Comparison of ENCODE assay signal across 8 cellular contexts in the genomic region with DNA sequence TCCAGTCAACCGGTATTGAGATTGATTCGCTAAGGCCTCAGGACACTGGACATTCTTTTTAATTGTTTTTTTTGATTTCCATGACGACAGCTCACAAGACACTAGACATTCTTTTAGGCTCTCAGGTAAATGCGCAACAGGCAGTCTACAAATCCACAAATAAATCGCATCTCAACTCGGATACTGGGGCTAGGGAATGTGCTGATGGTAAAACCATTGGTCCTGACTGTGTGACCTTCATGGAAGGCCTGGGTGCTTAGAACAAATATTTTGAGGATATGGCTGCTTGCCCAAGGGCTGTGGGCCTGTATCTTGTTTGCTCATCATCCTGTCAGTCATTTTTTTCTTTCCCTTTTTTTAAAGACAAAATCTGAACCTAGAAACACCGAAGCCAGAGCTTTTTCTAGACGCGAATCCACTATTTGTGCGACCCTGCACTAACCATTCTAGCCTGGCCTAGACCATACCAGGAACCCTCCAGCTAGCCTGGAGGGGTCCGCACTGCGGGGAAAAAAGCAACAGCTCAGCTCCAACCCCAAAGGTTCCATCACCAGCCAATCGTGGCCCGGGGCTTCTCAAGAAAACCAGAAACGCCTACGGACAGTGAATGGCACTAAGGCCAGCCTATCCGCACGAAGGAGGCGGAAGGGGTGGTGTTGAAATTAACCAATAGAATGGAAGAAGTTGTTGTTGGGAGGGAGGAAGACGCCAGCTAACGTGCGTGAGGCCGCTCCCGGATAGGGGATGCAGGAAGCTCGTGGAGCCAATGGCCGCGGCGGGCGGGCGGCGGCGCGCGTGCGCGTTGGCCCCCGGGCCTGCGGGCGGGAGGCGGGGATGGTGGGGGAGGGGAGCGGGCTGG. TPM values are rescaled to one million over a fixed set of nuclear protein-coding genes. Genes with fewer than 3 reads are reported as not detected.
DNase-seq lines count a peak whose midpoint lies in the region; ATAC-seq and TF ChIP-seq lines count a peak whose summit lies in the region.

No MANE protein-coding gene starts in this region.

- H3K9me2 ChIP-seq in SK-N-SH = no peaks in the 10 kb centered on the region

- no peak; the same call in 1 of the 2 replicates for TF ChIP-seq RAD21 in SK-N-SH (IDR thresholded peaks at IDR 0.05; ENCODE audit: low read length)

- H3K9me3 ChIP-seq in SK-N-SH = no peaks in the 10 kb centered on the region

- peaks cover 19 to 32% of the 10 kb centered on the region in 2 experiments for H3K36me3 ChIP-seq in SK-N-SH (replicated peaks in 1 of 2; ENCODE audit: control insufficient read depth in 1 of 2, insufficient read depth in 2 of 2, low read length in 1 of 2)

- DNase-seq in GM10248 (ENCODE audit: extremely low spot score) = peak; percentile 98
- peak; percentile 97 for DNase-seq in NCI-H1092 (lab: John Stamatoyannopoulos, UW)
- peak; percentile 98 for DNase-seq in SK-N-SH
- DNase-seq in activated naive CD4-positive, alpha-beta T cell treated with anti-CD3 and anti-CD28 coated beads, Interleukin-2, amount 50 U/mL, for 72 hours (ENCODE audit: low spot score in 2 of 2) = peak; percentile 97 to 99
- DNase-seq in glomerular endothelial cell (ENCODE audit: extremely low read depth, low read depth, low spot score) = peak; percentile 99
- DNase-seq in occipital lobe (lab: John Stamatoyannopoulos, UW) = peak; percentile 99

- ATAC-seq in HG02610 (IDR thresholded peaks at IDR 0.05; ENCODE audit: unreplicated experiment) = peak; percentile 96
- peak; percentile 95 to 96 for ATAC-seq in activated naive CD4-positive, alpha-beta T cell treated with anti-CD3 and anti-CD28 coated beads, Interleukin-2, amount 50 U/mL, for 72 hours

- H3K27me3 ChIP-seq in SK-N-SH (ENCODE audit: insufficient read depth) = no peaks in the 10 kb centered on the region

- peaks cover 24% of the 10 kb centered on the region; the same call in 1 of the 2 replicates for H4K20me1 ChIP-seq in SK-N-SH (ENCODE audit: insufficient read depth)

- H2AFZ ChIP-seq in SK-N-SH (ENCODE audit: low read depth) = peak overlapping the region; percentile 80

- no peak; a peak in 1 of 4 replicates for TF ChIP-seq EP300 in SK-N-SH (IDR thresholded peaks at IDR 0.05; ENCODE audit: borderline replicate concordance in 1 of 2, low read depth in 1 of 2, low read length in 1 of 2)

- POLR2A ChIA-PET in GM10248 (lab: Yijun Ruan, JAX) (interaction anchor here (0.6 to 2.7 kb wide), 20 partner anchors 9 to 80 kb away, joined by 3 to 42 read pairs (median 6); a partner anchor contains a TSS), SK-N-SH (lab: Yijun Ruan, JAX) (interaction anchor here (0.6 to 4.5 kb wide), 20 partner anchors 10 to 148 kb away, joined by 3 to 63 read pairs (median 5); a partner anchor contains a TSS)

- H3K4me1 ChIP-seq in SK-N-SH (ENCODE audit: control insufficient read depth in 1 of 2, insufficient read depth in 2 of 2, low read depth in 1 of 2, low read length in 1 of 2) = peaks cover 16 to 19% of the 10 kb centered on the region in 2 experiments; a peak in 3 of 4 replicates

- peak overlapping the region; percentile 82 for H3K4me2 ChIP-seq in SK-N-SH

- TF ChIP-seq CTCF in GM10248 (IDR thresholded peaks at IDR 0.05; ENCODE audit: control extremely low read depth, extremely low read depth, low read depth, missing control alignments) (no peak), SK-N-SH (IDR thresholded peaks at IDR 0.05) (no peak)

- peak overlapping the region; percentile 73 for H3K9ac ChIP-seq in SK-N-SH

- H3K79me2 ChIP-seq in SK-N-SH (ENCODE audit: insufficient read depth) = peaks cover 42% of the 10 kb centered on the region

- CTCF ChIA-PET in GM10248 (lab: Yijun Ruan, JAX) (interaction anchor here (0.8 to 4.3 kb wide), 14 partner anchors 12 to 73 kb away, joined by 3 to 23 read pairs (median 6); a partner anchor contains a TSS), SK-N-SH (lab: Yijun Ruan, JAX) (interaction anchor here (0.6 to 3.4 kb wide), 9 partner anchors 13 to 85 kb away, joined by 3 to 18 read pairs (median 7); a partner anchor contains a TSS)

- no peaks in the 10 kb centered on the region for H3K9me3 Mint-ChIP-seq in activated naive CD4-positive, alpha-beta T cell treated with anti-CD3 and anti-CD28 coated beads, Interleukin-2, amount 50 U/mL, for 72 hours

- H3K36me3 Mint-ChIP-seq in activated naive CD4-positive, alpha-beta T cell treated with anti-CD3 and anti-CD28 coated beads, Interleukin-2, amount 50 U/mL, for 72 hours = peaks cover 38 to 39% of the 10 kb centered on the region in 2 donors

- H3K27ac ChIP-seq in SK-N-SH (ENCODE audit: low read depth in 2 of 2, low read length in 1 of 2) (peak overlapping the region; percentile 78 to 88), temporal lobe (ENCODE audit: low read depth, low read length) (peak overlapping the region; percentile 97)

- no peaks in the 10 kb centered on the region for H3F3A ChIP-seq in SK-N-SH (replicated peaks; ENCODE audit: insufficient read depth)

- peak overlapping the region; percentile 78 to 96 for H3K27ac Mint-ChIP-seq in activated naive CD4-positive, alpha-beta T cell treated with anti-CD3 and anti-CD28 coated beads, Interleukin-2, amount 50 U/mL, for 72 hours

- WGBS in SK-N-SH (ENCODE audit: low lambda C conversion rate) = 10% methylated on average over 38 of the region's 41 CpGs

- peak overlapping the region; percentile 45 to 61 for H3K4me3 ChIP-seq in SK-N-SH (ENCODE audit: low read depth in 2 of 2, low read length in 1 of 2)

TF ChIP-seq in SK-N-SH, 30 proteins besides CTCF, POLR2A, EP300 and RAD21 (continues in another document):
- TF ChIP-seq, protein P1, sequence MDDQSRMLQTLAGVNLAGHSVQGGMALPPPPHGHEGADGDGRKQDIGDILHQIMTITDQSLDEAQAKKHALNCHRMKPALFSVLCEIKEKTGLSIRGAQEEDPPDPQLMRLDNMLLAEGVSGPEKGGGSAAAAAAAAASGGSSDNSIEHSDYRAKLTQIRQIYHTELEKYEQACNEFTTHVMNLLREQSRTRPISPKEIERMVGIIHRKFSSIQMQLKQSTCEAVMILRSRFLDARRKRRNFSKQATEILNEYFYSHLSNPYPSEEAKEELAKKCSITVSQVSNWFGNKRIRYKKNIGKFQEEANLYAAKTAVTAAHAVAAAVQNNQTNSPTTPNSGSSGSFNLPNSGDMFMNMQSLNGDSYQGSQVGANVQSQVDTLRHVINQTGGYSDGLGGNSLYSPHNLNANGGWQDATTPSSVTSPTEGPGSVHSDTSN (IDR thresholded peaks at IDR 0.05) = peak; percentile 100
- peak; percentile 66 for TF ChIP-seq ELF1 (IDR thresholded peaks at IDR 0.05)
- no peak for TF ChIP-seq RCOR1 (IDR thresholded peaks at IDR 0.05; ENCODE audit: low read length)
- peak; percentile 90 for TF ChIP-seq TAF1 (IDR thresholded peaks at IDR 0.05; ENCODE audit: borderline replicate concordance, low read depth, low read length)
- peak; percentile 20 for TF ChIP-seq MXI1 (IDR thresholded peaks at IDR 0.05; ENCODE audit: low read depth, low read length)
- TF ChIP-seq JUND (IDR thresholded peaks at IDR 0.05) = no peak
- TF ChIP-seq RFX5 (IDR thresholded peaks at IDR 0.05; ENCODE audit: low read length) = peak; percentile 90
- TF ChIP-seq YY1 (IDR thresholded peaks at IDR 0.05; ENCODE audit: low read depth) = no peak
- TF ChIP-seq CHD2 (IDR thresholded peaks at IDR 0.05; ENCODE audit: low read length, partially characterized antibody) = peak; percentile 81
- peak; percentile 98 for TF ChIP-seq POLR2AphosphoS5 (IDR thresholded peaks at IDR 0.05; ENCODE audit: low read depth, low read length)
- TF ChIP-seq SIN3A (IDR thresholded peaks at IDR 0.05; ENCODE audit: borderline replicate concordance, low read depth, low read length) = no peak
- peak; percentile 78 for TF ChIP-seq NRF1 (IDR thresholded peaks at IDR 0.05; ENCODE audit: low read depth, low read length)
- no peak for TF ChIP-seq EZH2phosphoT487 (IDR thresholded peaks at IDR 0.05; ENCODE audit: borderline replicate concordance, low read depth)
- TF ChIP-seq, protein P2, sequence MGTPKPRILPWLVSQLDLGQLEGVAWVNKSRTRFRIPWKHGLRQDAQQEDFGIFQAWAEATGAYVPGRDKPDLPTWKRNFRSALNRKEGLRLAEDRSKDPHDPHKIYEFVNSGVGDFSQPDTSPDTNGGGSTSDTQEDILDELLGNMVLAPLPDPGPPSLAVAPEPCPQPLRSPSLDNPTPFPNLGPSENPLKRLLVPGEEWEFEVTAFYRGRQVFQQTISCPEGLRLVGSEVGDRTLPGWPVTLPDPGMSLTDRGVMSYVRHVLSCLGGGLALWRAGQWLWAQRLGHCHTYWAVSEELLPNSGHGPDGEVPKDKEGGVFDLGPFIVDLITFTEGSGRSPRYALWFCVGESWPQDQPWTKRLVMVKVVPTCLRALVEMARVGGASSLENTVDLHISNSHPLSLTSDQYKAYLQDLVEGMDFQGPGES (IDR thresholded peaks at IDR 0.05; ENCODE audit: low read depth, low read length) = peak; percentile 90
- TF ChIP-seq GABPA (IDR thresholded peaks at IDR 0.05; ENCODE audit: low read depth) = peak; percentile 54
- TF ChIP-seq FOXM1 (IDR thresholded peaks at IDR 0.05; ENCODE audit: low read depth) = no peak

RNA-seq across cellular contexts. Expression of a gene that starts 18.1 kb away (rescaled TPM):
- polyA plus RNA-seq in SK-N-SH (2012; rRNA removed) = 25.3 and 28.6 TPM in 2 replicates
- 21.5 and 21.8 TPM in 2 replicates for polyA plus RNA-seq in SK-N-SH (2012; cell fraction: cytosol; rRNA removed)
- 73.6 and 98.5 TPM in 2 replicates for polyA plus RNA-seq in SK-N-SH (2012; cell fraction: nucleus; rRNA removed)
- 100 to 1,000 TPM; 187 to 214 TPM for total RNA-seq in activated naive CD4-positive, alpha-beta T cell treated with anti-CD3 and anti-CD28 coated beads, Interleukin-2, amount 50 U/mL, for 72 hours
- total RNA-seq in glomerular endothelial cell (47.1 and 63.4 TPM in 2 replicates), occipital lobe (165 TPM), temporal lobe (93.4 TPM)

Comparison
In these comparisons a context has a peak if more than half of its experiments do, and no peak if none do; other contexts are left out.
1. Peak in every context shown above with its lines: DNase-seq, ATAC-seq, H3K4me3 ChIP-seq and H3K27ac ChIP-seq.